Comparison of ENCODE assay signal across 1 cellular context in genomic region chr3:53716998-53717397, GRCh38.
TF ChIP-seq lines count a peak whose summit lies in the region.

No MANE protein-coding gene starts in this region.

TF ChIP-seq in K562, 482 proteins besides CTCF, POLR2A, EP300 and RAD21 (continued from another document):
- peak; percentile 34; the same call in 1 of the 2 replicates for TF ChIP-seq ZBTB40 (IDR thresholded peaks at IDR 0.05)
- no peak for TF ChIP-seq ZBTB40 (CRISPR knock-in tag; IDR thresholded peaks at IDR 0.05)
- TF ChIP-seq SPI1 (IDR thresholded peaks at IDR 0.05; ENCODE audit: borderline replicate concordance, low read depth, low read length): peak; percentile 95
- TF ChIP-seq MXD1 (CRISPR knock-in tag; IDR thresholded peaks at IDR 0.05; ENCODE audit: borderline replicate concordance, poor library complexity, severe bottlenecking): no peak
- TF ChIP-seq L3MBTL2 (IDR thresholded peaks at IDR 0.05): peak; percentile 64
- TF ChIP-seq CTCFL (IDR thresholded peaks at IDR 0.05; ENCODE audit: borderline replicate concordance, insufficient read depth, low read depth, low read length, poor library complexity, severe bottlenecking): no peak
- no peak for TF ChIP-seq SRF (CRISPR knock-in tag; IDR thresholded peaks at IDR 0.05)
